Comparison of ENCODE assay signal across 19 cellular contexts in genomic region chr9:73199448-73199847, GRCh38.
"Had no signal": no experiment of that assay in that cellular context is flagged by ENCODE, and none has a peak within 500 bp of the region (broad histone marks: within the 10 kb centered on the region; RNA-seq: fewer than 3 reads in every experiment).

No MANE protein-coding gene starts in this region.

- H3K27ac ChIP-seq: coronary artery, esophagus muscularis mucosa, foreskin keratinocyte, gastroesophageal sphincter, heart left ventricle, hepatocyte, lower lobe of right lung, right atrium auricular region, sigmoid colon, spleen, thoracic aorta, tibial nerve, upper lobe of left lung had no signal

- H3K36me3 ChIP-seq: esophagus muscularis mucosa, gastroesophageal sphincter, heart left ventricle, lower lobe of right lung, prostate gland, right atrium auricular region, sigmoid colon, spleen, thoracic aorta, tibial nerve, upper lobe of left lung had no signal

- H3K27me3 ChIP-seq: esophagus muscularis mucosa, foreskin keratinocyte, hepatocyte, right atrium auricular region, sigmoid colon, tibial nerve, upper lobe of left lung had no signal

- DNase-seq: effector memory CD4-positive, alpha-beta T cell; foreskin keratinocyte; heart left ventricle; left ventricle myocardium superior; lower lobe of right lung; naive thymus-derived CD8-positive, alpha-beta T cell; sigmoid colon; spleen; stimulated activated CD4-positive, alpha-beta T cell treated with anti-CD3 and anti-CD28 coated beads, Interleukin-4, amount 100 ng/mL, for 4 hours; stimulated activated naive B cell treated with anti-CD40 and anti-IgM and Interleukin-4, amounts not matched to agents 10 μg/mL and 1 μg/mL and 100 μg/mL, for 72 hours; upper lobe of left lung had no signal

- ATAC-seq: gastroesophageal sphincter; heart left ventricle; left ventricle myocardium superior; naive thymus-derived CD8-positive, alpha-beta T cell; stimulated activated naive B cell treated with anti-CD40 and anti-IgM and Interleukin-4, amounts not matched to agents 10 μg/mL and 1 μg/mL and 100 μg/mL, for 72 hours had no signal

- H3K9me3 ChIP-seq: esophagus muscularis mucosa, gastroesophageal sphincter, heart left ventricle, lower lobe of right lung, prostate gland, right atrium auricular region, sigmoid colon, spleen, thoracic aorta, tibial nerve, upper lobe of left lung had no signal

- H3K4me2 ChIP-seq: hepatocyte had no signal

- H2AFZ ChIP-seq: hepatocyte had no signal

- H3K79me2 ChIP-seq: hepatocyte had no signal

- H3K4me1 ChIP-seq: esophagus muscularis mucosa, foreskin keratinocyte, gastroesophageal sphincter, heart left ventricle, lower lobe of right lung, prostate gland, right atrium auricular region, sigmoid colon, tibial nerve had no signal

- H3K4me3 ChIP-seq: coronary artery, esophagus muscularis mucosa, gastroesophageal sphincter, heart left ventricle, hepatocyte, lower lobe of right lung, prostate gland, right atrium auricular region, sigmoid colon, spleen, thoracic aorta, tibial nerve, upper lobe of left lung had no signal
